Comparison of ENCODE assay signal across 18 cellular contexts in the genomic region with DNA sequence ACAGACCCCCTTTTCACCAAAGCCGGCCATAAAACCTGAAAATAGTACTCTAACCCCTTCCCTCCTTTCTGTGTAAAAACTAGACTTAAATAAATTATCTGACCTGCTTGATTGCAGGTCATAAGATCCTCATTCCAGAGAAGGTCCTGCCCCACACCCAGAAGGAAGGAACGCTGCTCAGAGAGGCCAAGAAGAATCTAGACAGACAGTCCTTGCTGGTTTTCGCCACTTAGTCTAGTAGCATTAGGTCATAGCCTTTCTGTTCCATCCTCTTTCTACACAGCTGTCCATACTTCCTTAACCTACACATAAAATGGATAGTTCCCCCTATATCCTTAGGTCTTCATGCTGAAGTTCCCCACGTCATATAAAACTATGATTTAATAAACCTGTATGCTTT.
DNase-seq lines count a peak whose midpoint lies in the region; TF ChIP-seq lines count a peak whose summit lies in the region.
"Had no signal": no experiment of that assay in that cellular context is flagged by ENCODE, and none has a peak within 500 bp of the region (broad histone marks: within the 10 kb centered on the region; RNA-seq: fewer than 3 reads in every experiment).

No MANE protein-coding gene starts in this region.

- no peaks in the 10 kb centered on the region for H3K79me2 ChIP-seq in GM23248 (ENCODE audit: insufficient read depth)

- no peaks in the 10 kb centered on the region for H4K20me1 ChIP-seq in GM23248 (ENCODE audit: insufficient read depth)

- no peak overlapping the region for H2AFZ ChIP-seq in GM23248

- in situ Hi-C loops in GM13976 (cut with MboI; ENCODE audit: low sequenced_read_pairs, unreplicated experiment) (no loop called here), GM23248 (cut with MboI) (no loop called here)

- TF ChIP-seq CTCF in epithelial cell of esophagus (IDR thresholded peaks at IDR 0.05; ENCODE audit: insufficient read depth, low read depth, low read length, missing control alignments) (no peak), mesothelial cell of epicardium (IDR thresholded peaks at IDR 0.05; ENCODE audit: unreplicated experiment) (no peak), GM13976 (IDR thresholded peaks at IDR 0.05; ENCODE audit: borderline replicate concordance, control extremely low read depth, extremely low read depth, insufficient read depth, missing control alignments) (no peak)

- H3K36me3 Mint-ChIP-seq in mesothelial cell of epicardium = peaks cover 8% of the 10 kb centered on the region
- no peaks in the 10 kb centered on the region for H3K36me3 Mint-ChIP-seq in activated T-cell treated with anti-CD3 and anti-CD28 coated beads, Interleukin-2, amount 50 U/mL, for 24 hours (ENCODE audit: low read depth)
- no peaks in the 10 kb centered on the region for H3K36me3 Mint-ChIP-seq in activated T-helper 1 cell treated with anti-CD3 and anti-CD28 coated beads, Interleukin-12 subunit alpha, Interleukin-12 subunit beta, Interleukin-2, Interleukin-4 antibody, amounts not matched to agents 30 ng/mL and 10 ng/mL and 1 ng/mL, durations not matched to agents 14 hours and 24 hours and 36 hours (ENCODE audit: low read depth)
- H3K36me3 Mint-ChIP-seq: CD8-positive, alpha-beta T cell had no signal

- no peaks in the 10 kb centered on the region for H3K27me3 ChIP-seq in GM23248 (replicated peaks; ENCODE audit: insufficient read depth)
- H3K27me3 ChIP-seq: BE2C, Peyer's patch had no signal

- H3K27ac ChIP-seq in GM23248 = no peak overlapping the region
- H3K27ac ChIP-seq: 22Rv1, KMS-11, Peyer's patch had no signal

- 73% methylated on average over 4 of the region's 4 CpGs for WGBS in GM23248 (ENCODE audit: low coverage in 1 of 2, low lambda C conversion rate in 2 of 2, missing lambda C conversion rate in 2 of 2), 2 experiments

- no peaks in the 10 kb centered on the region for H3K9me3 ChIP-seq in GM23248 (ENCODE audit: low read depth)
- H3K9me3 ChIP-seq: BE2C, Peyer's patch had no signal

- peaks cover 10% of the 10 kb centered on the region for H3K9me3 Mint-ChIP-seq in mesothelial cell of epicardium
- H3K9me3 Mint-ChIP-seq in activated T-cell treated with anti-CD3 and anti-CD28 coated beads, Interleukin-2, amount 50 U/mL, for 24 hours = no peaks in the 10 kb centered on the region
- H3K9me3 Mint-ChIP-seq in activated T-helper 1 cell treated with anti-CD3 and anti-CD28 coated beads, Interleukin-12 subunit alpha, Interleukin-12 subunit beta, Interleukin-2, Interleukin-4 antibody, amounts not matched to agents 30 ng/mL and 10 ng/mL and 1 ng/mL, durations not matched to agents 14 hours and 24 hours and 36 hours = no peaks in the 10 kb centered on the region
- H3K9me3 Mint-ChIP-seq: CD8-positive, alpha-beta T cell had no signal

- H3K27ac Mint-ChIP-seq in mesothelial cell of epicardium = peak overlapping the region; percentile 94
- H3K27ac Mint-ChIP-seq in activated T-cell treated with anti-CD3 and anti-CD28 coated beads, Interleukin-2, amount 50 U/mL, for 24 hours = no peak overlapping the region
- no peak overlapping the region for H3K27ac Mint-ChIP-seq in activated T-helper 1 cell treated with anti-CD3 and anti-CD28 coated beads, Interleukin-12 subunit alpha, Interleukin-12 subunit beta, Interleukin-2, Interleukin-4 antibody, amounts not matched to agents 30 ng/mL and 10 ng/mL and 1 ng/mL, durations not matched to agents 14 hours and 24 hours and 36 hours
- H3K27ac Mint-ChIP-seq: CD8-positive, alpha-beta T cell had no signal

- no peak overlapping the region for H3K9ac ChIP-seq in GM23248
- H3K9ac ChIP-seq: KMS-11 had no signal

- peaks cover 30% of the 10 kb centered on the region for H3K4me1 ChIP-seq in GM23248 (ENCODE audit: insufficient read depth)
- H3K4me1 ChIP-seq: BE2C, Peyer's patch had no signal

- H3K4me2 ChIP-seq in GM23248 (ENCODE audit: unreplicated experiment) = no peak overlapping the region
- H3K4me2 ChIP-seq: KMS-11 had no signal

- no peak overlapping the region for H3K4me3 Mint-ChIP-seq in mesothelial cell of epicardium
- no peak overlapping the region for H3K4me3 Mint-ChIP-seq in activated T-cell treated with anti-CD3 and anti-CD28 coated beads, Interleukin-2, amount 50 U/mL, for 24 hours
- no peak overlapping the region for H3K4me3 Mint-ChIP-seq in activated T-helper 1 cell treated with anti-CD3 and anti-CD28 coated beads, Interleukin-12 subunit alpha, Interleukin-12 subunit beta, Interleukin-2, Interleukin-4 antibody, amounts not matched to agents 30 ng/mL and 10 ng/mL and 1 ng/mL, durations not matched to agents 14 hours and 24 hours and 36 hours
- H3K4me3 Mint-ChIP-seq: CD8-positive, alpha-beta T cell had no signal

- DNase-seq in SIG-M5 treated with dmso at 0.1 percent for 504 hours (lab: John Stamatoyannopoulos, UW; ENCODE audit: unreplicated experiment) = peak; percentile 37
- no peak for DNase-seq in SIG-M5 (lab: John Stamatoyannopoulos, UW)
- peak; percentile 39 for DNase-seq in epithelial cell of esophagus (ENCODE audit: low read depth)
- no peak for DNase-seq in mesothelial cell of epicardium (ENCODE audit: low spot score in 2 of 2, unreplicated experiment in 2 of 2)
- DNase-seq in activated T-cell treated with anti-CD3 and anti-CD28 coated beads, Interleukin-2, amount 50 U/mL, for 24 hours = no peak
- DNase-seq in GM13976 (ENCODE audit: low spot score) = no peak
- no peak for DNase-seq in activated T-helper 1 cell treated with anti-CD3 and anti-CD28 coated beads, Interleukin-12 subunit alpha, Interleukin-12 subunit beta, Interleukin-2, Interleukin-4 antibody, amounts not matched to agents 30 ng/mL and 10 ng/mL and 1 ng/mL, durations not matched to agents 14 hours and 24 hours and 36 hours (ENCODE audit: low spot score)
- no peak for DNase-seq in GM23248
- DNase-seq: BE2C; CD8-positive, alpha-beta T cell; GF-D8; NCI-H1092 treated with DMSO at 0.1 percent for 48 hours; NCI-H2081 treated with DMSO at 0.1 percent for 48 hours; NCI-H510A treated with DMSO at 0.1 percent for 48 hours; Peyer's patch; SHP77 had no signal

- H3K4me3 ChIP-seq in epithelial cell of esophagus (ENCODE audit: low read length) = no peak overlapping the region
- H3K4me3 ChIP-seq in GM23248 = no peak overlapping the region
- H3K4me3 ChIP-seq: Peyer's patch had no signal

- peaks cover 47% of the 10 kb centered on the region for H3K4me1 Mint-ChIP-seq in mesothelial cell of epicardium
- no peaks in the 10 kb centered on the region for H3K4me1 Mint-ChIP-seq in activated T-cell treated with anti-CD3 and anti-CD28 coated beads, Interleukin-2, amount 50 U/mL, for 24 hours (ENCODE audit: low read depth)
- H3K4me1 Mint-ChIP-seq in activated T-helper 1 cell treated with anti-CD3 and anti-CD28 coated beads, Interleukin-12 subunit alpha, Interleukin-12 subunit beta, Interleukin-2, Interleukin-4 antibody, amounts not matched to agents 30 ng/mL and 10 ng/mL and 1 ng/mL, durations not matched to agents 14 hours and 24 hours and 36 hours (ENCODE audit: low read depth) = no peaks in the 10 kb centered on the region

- no peaks in the 10 kb centered on the region for H3K9me2 ChIP-seq in GM23248 (ENCODE audit: insufficient read depth)

- intact Hi-C loops in activated T-helper 1 cell treated with anti-CD3 and anti-CD28 coated beads, Interleukin-12 subunit alpha, Interleukin-12 subunit beta, Interleukin-2, Interleukin-4 antibody, amounts not matched to agents 30 ng/mL and 10 ng/mL and 1 ng/mL, durations not matched to agents 14 hours and 24 hours and 36 hours (cut with micrococcal nuclease) = no loop called here

- no peaks in the 10 kb centered on the region for H3K36me3 ChIP-seq in GM23248 (ENCODE audit: low read depth)
- H3K36me3 ChIP-seq: BE2C, Peyer's patch had no signal

- H3K27me3 Mint-ChIP-seq in mesothelial cell of epicardium (ENCODE audit: low read depth) = no peaks in the 10 kb centered on the region
- H3K27me3 Mint-ChIP-seq in activated T-cell treated with anti-CD3 and anti-CD28 coated beads, Interleukin-2, amount 50 U/mL, for 24 hours = no peaks in the 10 kb centered on the region
- no peaks in the 10 kb centered on the region for H3K27me3 Mint-ChIP-seq in activated T-helper 1 cell treated with anti-CD3 and anti-CD28 coated beads, Interleukin-12 subunit alpha, Interleukin-12 subunit beta, Interleukin-2, Interleukin-4 antibody, amounts not matched to agents 30 ng/mL and 10 ng/mL and 1 ng/mL, durations not matched to agents 14 hours and 24 hours and 36 hours (ENCODE audit: insufficient read depth)

- peaks cover 29% of the 10 kb centered on the region for H3F3A ChIP-seq in GM23248 (ENCODE audit: insufficient read depth)

Comparison
In these comparisons a context has a peak if more than half of its experiments do, and no peak if none do; other contexts are left out.
1. DNase-seq: peak in SIG-M5 treated with dmso at 0.1 percent for 504 hours (single experiment) and epithelial cell of esophagus (single experiment); none in SIG-M5 (single experiment), mesothelial cell of epicardium (0 of 2), activated T-cell treated with anti-CD3 and anti-CD28 coated beads, Interleukin-2, amount 50 U/mL, for 24 hours (single experiment), GM13976 (single experiment), activated T-helper 1 cell treated with anti-CD3 and anti-CD28 coated beads, Interleukin-12 subunit alpha, Interleukin-12 subunit beta, Interleukin-2, Interleukin-4 antibody, amounts not matched to agents 30 ng/mL and 10 ng/mL and 1 ng/mL, durations not matched to agents 14 hours and 24 hours and 36 hours (single experiment) and GM23248 (single experiment).